21 cellular contexts compared by ENCODE assay signal in the genomic region with DNA sequence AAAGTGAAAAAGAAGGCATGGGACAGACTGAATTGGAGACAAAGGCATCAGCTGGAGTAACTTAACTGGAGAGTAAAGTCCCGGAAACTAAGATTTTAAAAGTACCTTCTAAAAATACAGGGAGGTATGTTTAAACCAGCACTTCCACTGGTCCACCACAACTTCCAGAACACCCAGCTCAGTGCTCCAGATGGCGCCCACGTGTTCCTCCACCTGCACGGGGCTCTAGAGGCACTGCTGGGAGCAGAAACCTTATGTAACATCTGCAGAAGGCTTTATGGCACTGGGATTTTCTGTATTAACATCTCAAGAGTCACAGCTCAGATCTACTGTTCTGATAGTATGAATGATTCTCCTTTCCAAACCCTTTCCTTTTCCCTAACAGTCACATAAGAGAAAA.
DNase-seq lines count a peak whose midpoint lies in the region; ATAC-seq and TF ChIP-seq lines count a peak whose summit lies in the region.
"Had no signal": no experiment of that assay in that cellular context is flagged by ENCODE, and none has a peak within 500 bp of the region (broad histone marks: within the 10 kb centered on the region; RNA-seq: fewer than 3 reads in every experiment).

No MANE protein-coding gene starts in this region.

- no peak overlapping the region for H3K4me3 Mint-ChIP-seq in WTC11
- H3K4me3 Mint-ChIP-seq: CD4-positive, alpha-beta memory T cell; GM23338 had no signal

- H3K4me1 Mint-ChIP-seq in WTC11 = peaks cover 13% of the 10 kb centered on the region
- H3K4me1 Mint-ChIP-seq: CD4-positive, alpha-beta memory T cell had no signal

- intact Hi-C loops in posterior cingulate gyrus (cut with DNase I) = no loop called here

- TF ChIP-seq CTCF in HFF-Myc (IDR thresholded peaks at IDR 0.05; ENCODE audit: low read depth, low read length, missing control alignments) = no peak
- TF ChIP-seq CTCF in WTC11 (IDR thresholded peaks at IDR 0.05) = no peak

- H3K9me3 Mint-ChIP-seq in WTC11 = peaks cover 19% of the 10 kb centered on the region
- H3K9me3 Mint-ChIP-seq: GM23338 had no signal

- POLR2A ChIA-PET in WTC11 (lab: Charles Lee) = no interaction called here

- no peak overlapping the region for H3K27ac Mint-ChIP-seq in WTC11
- H3K27ac Mint-ChIP-seq: CD4-positive, alpha-beta memory T cell; GM23338 had no signal

- no peaks in the 10 kb centered on the region for H3K27me3 Mint-ChIP-seq in WTC11 (ENCODE audit: low read depth)

- peak; percentile 27 for DNase-seq in HFF-Myc (ENCODE audit: extremely low read depth, low read depth)
- peak; percentile 2 for DNase-seq in Jurkat, Clone E6-1 (ENCODE audit: low read depth, low spot score)
- DNase-seq in WTC11 (ENCODE audit: low spot score) = no peak
- DNase-seq in posterior cingulate gyrus = peak in 8 of 10 donors; percentile 25 to 93 (median 56)
- DNase-seq in NCI-H1092 (lab: John Stamatoyannopoulos, UW) = no peak
- no peak for DNase-seq in RKO (ENCODE audit: low spot score)
- DNase-seq: CD4-positive, alpha-beta memory T cell; DMS153; GDM1; HCEC 1CT; MV-4-11; NCI-H1694; NCI-H2081 treated with DMSO at 0.1 percent for 48 hours; NCI-H226; NCI-H510A treated with DMSO at 0.1 percent for 48 hours; PC-3; SHP77 treated with DMSO at 0.1 percent for 48 hours had no signal

- H3K36me3 Mint-ChIP-seq in WTC11 = no peaks in the 10 kb centered on the region
- H3K36me3 Mint-ChIP-seq: CD4-positive, alpha-beta memory T cell had no signal

- CTCF ChIA-PET in WTC11 (lab: Charles Lee) = interaction anchor here (1.0 to 1.2 kb wide), 2 partner anchors 61 to 74 kb away, joined by 3 read pairs; no protein-coding TSS in a partner anchor

- no peak overlapping the region for H3K4me3 ChIP-seq in HFF-Myc (replicated peaks; ENCODE audit: low read depth, low read length)
- no peak overlapping the region for H3K4me3 ChIP-seq in Jurkat, Clone E6-1 (ENCODE audit: low read length)
- H3K4me3 ChIP-seq: BLaER1 treated with 17β-estradiol and CSF1 and Interleukin-3, amounts not matched to agents 10 nM and 100 nM; GM23338; SK-N-MC had no signal

- ATAC-seq in WTC11 (peak; percentile 74), HG02884 (IDR thresholded peaks at IDR 0.05; ENCODE audit: unreplicated experiment) (no peak)
- ATAC-seq: GM23338, PC-3 had no signal

TF ChIP-seq in WTC11, 78 proteins besides CTCF, POLR2A, EP300 and RAD21:
- TF ChIP-seq ESRRA (CRISPR knock-in tag; IDR thresholded peaks at IDR 0.05; ENCODE audit: borderline replicate concordance) (no peak), IRF2 (CRISPR knock-in tag; IDR thresholded peaks at IDR 0.05; ENCODE audit: borderline replicate concordance, low read depth) (no peak), USF1 (CRISPR knock-in tag; IDR thresholded peaks at IDR 0.05) (no peak), CREB1 (CRISPR knock-in tag; IDR thresholded peaks at IDR 0.05) (no peak)

Comparison
In these comparisons a context has a peak if more than half of its experiments do, and no peak if none do; other contexts are left out.
1. DNase-seq: peak in HFF-Myc (single experiment), Jurkat, Clone E6-1 (single experiment) and posterior cingulate gyrus (8 of 10); none in WTC11 (single experiment), NCI-H1092 (single experiment) and RKO (single experiment).